Comparison of ENCODE assay signal across 35 cellular contexts in genomic region chr15:69888406-69888805, GRCh38.
"Had no signal": no experiment of that assay in that cellular context is flagged by ENCODE, and none has a peak within 500 bp of the region (broad histone marks: within the 10 kb centered on the region; RNA-seq: fewer than 3 reads in every experiment).

No MANE protein-coding gene starts in this region.

- H3K9ac ChIP-seq: KMS-11 had no signal

- H3K4me3 ChIP-seq: MG63 had no signal

- H3K36me3 ChIP-seq: MG63 had no signal

- DNase-seq: Karpas-422, Kasumi-1, MG63, MM.1S, MV-4-11, NCI-H1048, NCI-H1092, NCI-H1092 treated with DMSO at 0.1 percent for 48 hours, NCI-H1105, NCI-H1105 treated with DMSO at 0.1 percent for 48 hours, NCI-H1417, NCI-H1417 treated with DMSO at 0.1 percent for 48 hours, NCI-H1436, NCI-H1436 treated with DMSO at 0.1 percent for 48 hours, NCI-H146, NCI-H1694, NCI-H1694 treated with DMSO at 0.1 percent for 48 hours, NCI-H187, NCI-H187 treated with DMSO at 0.1 percent for 48 hours, NCI-H1930, NCI-H2029, NCI-H2029 treated with DMSO at 0.1 percent for 48 hours, NCI-H2081, NCI-H2081 treated with DMSO at 0.1 percent for 48 hours, NCI-H2107, NCI-H2171, NCI-H2171 treated with DMSO at 0.1 percent for 48 hours, NCI-H2227 treated with DMSO at 0.1 percent for 48 hours, NCI-H226, NCI-H345, NCI-H446, NCI-H446 treated with DMSO at 0.1 percent for 48 hours, NCI-H510A, NCI-H510A treated with DMSO at 0.1 percent for 48 hours had no signal

- H3K9me3 ChIP-seq: MG63 had no signal

- H3K27ac ChIP-seq: KMS-11 had no signal

- H3K4me2 ChIP-seq: KMS-11 had no signal
